9 cellular contexts compared by ENCODE assay signal in the genomic region with DNA sequence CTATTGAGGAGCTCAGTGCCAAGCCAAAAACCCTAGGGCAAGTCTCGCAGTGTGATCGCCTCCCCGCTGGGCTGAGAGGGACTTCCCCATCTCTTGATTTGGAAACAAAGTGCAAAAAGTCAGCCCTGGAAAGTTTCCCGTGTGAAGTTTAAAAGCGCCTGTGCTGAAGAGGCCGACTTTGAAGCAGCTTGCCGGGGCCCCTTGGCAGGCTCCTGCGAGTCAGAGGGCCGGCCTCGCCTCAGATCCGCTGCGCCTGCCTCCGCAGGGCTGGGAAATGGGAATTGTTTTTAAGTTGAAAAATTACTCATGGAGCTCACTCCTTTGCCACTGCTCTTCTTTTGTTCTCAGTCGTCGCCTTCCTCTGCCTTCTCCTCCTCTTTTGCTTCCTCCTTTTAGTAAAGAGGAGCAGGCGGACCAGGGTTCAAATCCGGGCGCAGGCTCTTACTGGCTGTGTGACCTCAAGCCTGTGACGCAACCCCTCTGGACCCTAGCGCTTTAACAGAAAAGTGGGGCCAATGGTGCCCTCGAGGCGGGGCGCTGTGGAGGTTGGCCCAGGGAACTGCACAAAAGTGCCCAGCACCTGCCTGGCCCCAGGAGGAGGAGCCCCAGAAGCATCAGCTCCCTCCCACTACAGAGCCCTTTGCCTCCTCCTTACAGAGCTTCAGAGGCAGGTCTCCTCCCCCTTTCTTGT. TPM values are rescaled to one million over a fixed set of nuclear protein-coding genes. Genes with fewer than 3 reads are reported as not detected.
DNase-seq lines count a peak whose midpoint lies in the region; ATAC-seq and TF ChIP-seq lines count a peak whose summit lies in the region.
"Had no signal": no experiment of that assay in that cellular context is flagged by ENCODE, and none has a peak within 500 bp of the region (broad histone marks: within the 10 kb centered on the region; RNA-seq: fewer than 3 reads in every experiment).

No MANE protein-coding gene starts in this region.

- CTCF ChIA-PET in CD8-positive, alpha-beta memory T cell (lab: Charles Lee), result no interaction called here

- peaks cover 0 to 52% (median 44%) of the 10 kb centered on the region in 11 experiments; a peak in 18 of 22 replicates for H4K20me1 ChIP-seq in BLaER1 treated with 17β-estradiol and CSF1 and Interleukin-3, amounts not matched to agents 10 nM and 100 nM
- no peaks in the 10 kb centered on the region for H4K20me1 ChIP-seq in hepatocyte (ENCODE audit: insufficient read depth, poor library complexity, severe bottlenecking)

- no peak overlapping the region for H2BK12ac ChIP-seq in mesenchymal stem cell (ENCODE audit: low read length in 2 of 2)

- peak overlapping the region in 3 of 10 experiments; percentile 1 to 33 (median 13); a peak in 4 of 20 replicates for H3K4me3 ChIP-seq in BLaER1 treated with 17β-estradiol and CSF1 and Interleukin-3, amounts not matched to agents 10 nM and 100 nM
- H3K4me3 ChIP-seq in mesenchymal stem cell (ENCODE audit: insufficient read depth in 1 of 2, low read depth in 1 of 2, low read length in 2 of 2), result no peak overlapping the region
- H3K4me3 ChIP-seq in hepatocyte, result no peak overlapping the region
- no peak overlapping the region for H3K4me3 ChIP-seq in CD8-positive, alpha-beta memory T cell (ENCODE audit: low read length)
- H3K4me3 ChIP-seq: SJSA1 had no signal

- H2AFZ ChIP-seq in mesenchymal stem cell (ENCODE audit: low read depth, low read length), result no peak overlapping the region
- H2AFZ ChIP-seq in hepatocyte, result no peak overlapping the region

- peaks cover 65 to 84% (median 83%) of the 10 kb centered on the region in 11 experiments for H3K27me3 ChIP-seq in BLaER1 treated with 17β-estradiol and CSF1 and Interleukin-3, amounts not matched to agents 10 nM and 100 nM
- H3K27me3 ChIP-seq in mesenchymal stem cell (ENCODE audit: control insufficient read depth in 1 of 2, insufficient read depth in 1 of 2, low read length in 2 of 2), result peaks cover 68 to 73% of the 10 kb centered on the region in 2 experiments
- peaks cover 76% of the 10 kb centered on the region for H3K27me3 ChIP-seq in hepatocyte
- H3K27me3 ChIP-seq in CD8-positive, alpha-beta memory T cell (ENCODE audit: insufficient read depth, low read length, poor library complexity, severe bottlenecking), result peaks cover 62% of the 10 kb centered on the region

- no peak for DNase-seq in activated T-cell treated with anti-CD3 and anti-CD28 coated beads, Interleukin-2, amount 50 U/mL, for 4 hours
- DNase-seq in mesenchymal stem cell (no peak), hepatocyte (ENCODE audit: low spot score) (no peak), NCI-H2107 (lab: John Stamatoyannopoulos, UW) (no peak), NCI-H526 treated with DMSO at 0.1 percent for 48 hours (lab: John Stamatoyannopoulos, UW) (no peak)
- DNase-seq in CD8-positive, alpha-beta memory T cell, result no peak

- peak overlapping the region in 1 of 8 donors; percentile 21 for H3K27ac Mint-ChIP-seq in CD8-positive, alpha-beta memory T cell

- POLR2A ChIA-PET in CD8-positive, alpha-beta memory T cell (lab: Charles Lee), result no interaction called here

- no peak overlapping the region for H3K14ac ChIP-seq in mesenchymal stem cell (ENCODE audit: low read length in 2 of 2)

- H3K9me3 Mint-ChIP-seq in activated T-cell treated with anti-CD3 and anti-CD28 coated beads, Interleukin-2, amount 50 U/mL, for 4 hours, result no peaks in the 10 kb centered on the region
- peaks cover 0 to 2% (median 0%) of the 10 kb centered on the region in 5 donors for H3K9me3 Mint-ChIP-seq in CD8-positive, alpha-beta memory T cell

- ATAC-seq in GM19351 (IDR thresholded peaks at IDR 0.05; ENCODE audit: unreplicated experiment), result peak; percentile 41
- ATAC-seq in activated T-cell treated with anti-CD3 and anti-CD28 coated beads, Interleukin-2, amount 50 U/mL, for 4 hours, result peak; percentile 70 to 75

- peaks cover 0 to 42% (median 20%) of the 10 kb centered on the region in 10 experiments; a peak in 14 of 20 replicates for H3K4me1 ChIP-seq in BLaER1 treated with 17β-estradiol and CSF1 and Interleukin-3, amounts not matched to agents 10 nM and 100 nM
- peaks cover 20% of the 10 kb centered on the region for H3K4me1 ChIP-seq in mesenchymal stem cell (ENCODE audit: control insufficient read depth, insufficient read depth, low read depth, low read length)
- H3K4me1 ChIP-seq in hepatocyte (ENCODE audit: insufficient read depth), result peaks cover 7% of the 10 kb centered on the region
- H3K4me1 ChIP-seq in CD8-positive, alpha-beta memory T cell (ENCODE audit: insufficient read depth, low read length), result peaks cover 16% of the 10 kb centered on the region
- H3K4me1 ChIP-seq: SJSA1 had no signal

- peaks cover 33% of the 10 kb centered on the region for H3K4me1 Mint-ChIP-seq in activated T-cell treated with anti-CD3 and anti-CD28 coated beads, Interleukin-2, amount 50 U/mL, for 4 hours (ENCODE audit: low read depth)
- peaks cover 20 to 32% (median 30%) of the 10 kb centered on the region in 3 donors for H3K4me1 Mint-ChIP-seq in CD8-positive, alpha-beta memory T cell

- no peak overlapping the region for H3K4ac ChIP-seq in mesenchymal stem cell (ENCODE audit: low read depth in 1 of 2, low read length in 2 of 2)

- no peak overlapping the region for H2BK120ac ChIP-seq in mesenchymal stem cell (ENCODE audit: low read depth, low read length)

- peak overlapping the region; percentile 26 for H2BK15ac ChIP-seq in mesenchymal stem cell (ENCODE audit: low read depth, poor library complexity, severe bottlenecking)

- no peaks in the 10 kb centered on the region for H3K36me3 ChIP-seq in BLaER1 treated with 17β-estradiol and CSF1 and Interleukin-3, amounts not matched to agents 10 nM and 100 nM
- H3K36me3 ChIP-seq in mesenchymal stem cell (ENCODE audit: control insufficient read depth in 1 of 2, insufficient read depth in 2 of 2, low read depth in 1 of 2, low read length in 2 of 2) (no peaks in the 10 kb centered on the region), hepatocyte (replicated peaks; ENCODE audit: insufficient read depth, low read depth) (no peaks in the 10 kb centered on the region)
- H3K36me3 ChIP-seq in CD8-positive, alpha-beta memory T cell (ENCODE audit: insufficient read depth, low read length), result no peaks in the 10 kb centered on the region
- H3K36me3 ChIP-seq: SJSA1 had no signal

- peak overlapping the region in 2 of 11 experiments; percentile 20 to 36; a peak in 3 of 22 replicates for H3K27ac ChIP-seq in BLaER1 treated with 17β-estradiol and CSF1 and Interleukin-3, amounts not matched to agents 10 nM and 100 nM
- H3K27ac ChIP-seq in mesenchymal stem cell (ENCODE audit: low read length, poor library complexity, severe bottlenecking) (no peak overlapping the region), hepatocyte (no peak overlapping the region)
- no peak overlapping the region for H3K27ac ChIP-seq in CD8-positive, alpha-beta memory T cell (ENCODE audit: low read depth, low read length)
- H3K27ac ChIP-seq: SJSA1 had no signal

- no peak overlapping the region for H3K4me3 Mint-ChIP-seq in activated T-cell treated with anti-CD3 and anti-CD28 coated beads, Interleukin-2, amount 50 U/mL, for 4 hours
- peak overlapping the region in 1 of 7 donors; percentile 9 for H3K4me3 Mint-ChIP-seq in CD8-positive, alpha-beta memory T cell

- H3K9me3 ChIP-seq in BLaER1 treated with 17β-estradiol and CSF1 and Interleukin-3, amounts not matched to agents 10 nM and 100 nM (replicated peaks in 1 of 11), result no peaks in the 10 kb centered on the region
- H3K9me3 ChIP-seq in mesenchymal stem cell (ENCODE audit: control insufficient read depth, low read length) (no peaks in the 10 kb centered on the region), hepatocyte (ENCODE audit: low read depth) (no peaks in the 10 kb centered on the region)
- H3K9me3 ChIP-seq in CD8-positive, alpha-beta memory T cell (ENCODE audit: low read length), result no peaks in the 10 kb centered on the region
- H3K9me3 ChIP-seq: SJSA1 had no signal

- no peaks in the 10 kb centered on the region for H3K36me3 Mint-ChIP-seq in activated T-cell treated with anti-CD3 and anti-CD28 coated beads, Interleukin-2, amount 50 U/mL, for 4 hours (ENCODE audit: insufficient read depth)
- H3K36me3 Mint-ChIP-seq in CD8-positive, alpha-beta memory T cell, result peaks cover 0 to 3% (median 0%) of the 10 kb centered on the region in 3 donors

- 8% methylated on average over 18 of the region's 23 CpGs for WGBS in mesenchymal stem cell
- 15% methylated on average over 23 of the region's 23 CpGs for WGBS in hepatocyte (ENCODE audit: low lambda C conversion rate, missing lambda C conversion rate)

- no peak for TF ChIP-seq CTCF in hepatocyte (IDR thresholded peaks at IDR 0.05; ENCODE audit: poor library complexity)

- peak overlapping the region in 2 of 11 experiments; percentile 5 to 25; a peak in 2 of 22 replicates for H3K9ac ChIP-seq in BLaER1 treated with 17β-estradiol and CSF1 and Interleukin-3, amounts not matched to agents 10 nM and 100 nM
- no peak overlapping the region for H3K9ac ChIP-seq in mesenchymal stem cell (ENCODE audit: low read length)

- no peaks in the 10 kb centered on the region for H3K79me2 ChIP-seq in hepatocyte

- no peak overlapping the region for H2AK5ac ChIP-seq in mesenchymal stem cell (ENCODE audit: low read length, severe bottlenecking)

- H4K8ac ChIP-seq in mesenchymal stem cell (ENCODE audit: low read length), result no peak overlapping the region

- no peaks in the 10 kb centered on the region for H3K79me1 ChIP-seq in mesenchymal stem cell (replicated peaks; ENCODE audit: low read length, poor library complexity, severe bottlenecking)

- H3K27me3 Mint-ChIP-seq in activated T-cell treated with anti-CD3 and anti-CD28 coated beads, Interleukin-2, amount 50 U/mL, for 4 hours (ENCODE audit: low read depth), result peaks cover 69% of the 10 kb centered on the region
- H3K27me3 Mint-ChIP-seq in CD8-positive, alpha-beta memory T cell, result peaks cover 66 to 73% of the 10 kb centered on the region in 2 donors

- H3K23ac ChIP-seq in mesenchymal stem cell (ENCODE audit: low read length in 2 of 2), result no peak overlapping the region

- H3K4me2 ChIP-seq in BLaER1 treated with 17β-estradiol and CSF1 and Interleukin-3, amounts not matched to agents 10 nM and 100 nM, result peak overlapping the region in 8 of 11 experiments; percentile 2 to 95 (median 56); a peak in 12 of 22 replicates
- peak overlapping the region; percentile 19 for H3K4me2 ChIP-seq in mesenchymal stem cell (ENCODE audit: low read length, poor library complexity, severe bottlenecking)
- H3K4me2 ChIP-seq in hepatocyte, result no peak overlapping the region

- H3K18ac ChIP-seq in mesenchymal stem cell (ENCODE audit: low read depth in 1 of 2, low read length in 2 of 2), result no peak overlapping the region

- H4K91ac ChIP-seq in mesenchymal stem cell (ENCODE audit: low read length), result no peak overlapping the region

- H3K9me2 ChIP-seq in hepatocyte (replicated peaks; ENCODE audit: insufficient read depth), result no peaks in the 10 kb centered on the region

- H2BK5ac ChIP-seq in mesenchymal stem cell (ENCODE audit: low read depth, low read length, poor library complexity, severe bottlenecking), result no peak overlapping the region

RNA-seq across cellular contexts. Expression of gene LHX2, which starts 14.7 kb away (rescaled TPM):
- total RNA-seq in activated T-cell treated with anti-CD3 and anti-CD28 coated beads, Interleukin-2, amount 50 U/mL, for 4 hours, result under 1 TPM in 1 of 3 donors, not detected in 2; 0.10 TPM
- not detected for polyA plus RNA-seq in mesenchymal stem cell (2013, experiment 1 of 2)
- polyA plus RNA-seq in mesenchymal stem cell (2013, experiment 2 of 2), result 0.05 TPM
- total RNA-seq in hepatocyte, result not detected in 2 replicates
- polyA plus RNA-seq in hepatocyte, result 0.19 TPM in 1 of 2 replicates, not detected in the other
- not detected for total RNA-seq in CD8-positive, alpha-beta memory T cell
- not detected for polyA plus RNA-seq in CD8-positive, alpha-beta memory T cell
